ENCODE assay signal across 11 cellular contexts in genomic region chr7:127653396-127653795, GRCh38. TPM values are rescaled to one million over a fixed set of nuclear protein-coding genes. Genes with fewer than 3 reads are reported as not detected.
DNase-seq lines count a peak whose midpoint lies in the region; ATAC-seq, FAIRE-seq and TF ChIP-seq lines count a peak whose summit lies in the region.
"Had no signal": no experiment of that assay in that cellular context is flagged by ENCODE, and none has a peak within 500 bp of the region (broad histone marks: within the 10 kb centered on the region; RNA-seq: fewer than 3 reads in every experiment).

No MANE protein-coding gene starts in this region.

- H3K9ac ChIP-seq in BLaER1 treated with 17β-estradiol and CSF1 and Interleukin-3, amounts not matched to agents 10 nM and 100 nM = peak overlapping the region; percentile 87 to 93 (median 90); a peak in 16 of 22 replicates
- H3K9ac ChIP-seq in HUES6 (ENCODE audit: low read length) = peak overlapping the region; percentile 42

- no peaks in the 10 kb centered on the region for H3K9me3 ChIP-seq in BLaER1 treated with 17β-estradiol and CSF1 and Interleukin-3, amounts not matched to agents 10 nM and 100 nM (replicated peaks in 1 of 11)
- H3K9me3 ChIP-seq in HUES6 (ENCODE audit: control insufficient read depth, insufficient read depth, low read depth, low read length) (no peaks in the 10 kb centered on the region), breast epithelium (no peaks in the 10 kb centered on the region), mesodermal cell (ENCODE audit: control insufficient read depth, low read length) (no peaks in the 10 kb centered on the region)

- no peaks in the 10 kb centered on the region for H3K27me3 ChIP-seq in BLaER1 treated with 17β-estradiol and CSF1 and Interleukin-3, amounts not matched to agents 10 nM and 100 nM
- no peaks in the 10 kb centered on the region for H3K27me3 ChIP-seq in HUES6 (ENCODE audit: control insufficient read depth, insufficient read depth, low read length)
- H3K27me3 ChIP-seq in breast epithelium = no peaks in the 10 kb centered on the region

- peak overlapping the region; percentile 75 to 93 (median 88) for H3K4me2 ChIP-seq in BLaER1 treated with 17β-estradiol and CSF1 and Interleukin-3, amounts not matched to agents 10 nM and 100 nM

- intact Hi-C loops in breast epithelium (cut with DNase I; ENCODE audit: low total_unique reads) = no loop called here

- TF ChIP-seq CTCF in breast epithelium (IDR thresholded peaks at IDR 0.05) = no peak

- ATAC-seq in GM18909 (IDR thresholded peaks at IDR 0.05; ENCODE audit: poor library complexity, unreplicated experiment) = no peak

- peak overlapping the region in 2 of 11 experiments; percentile 88 to 89; a peak in 2 of 22 replicates for H3K27ac ChIP-seq in BLaER1 treated with 17β-estradiol and CSF1 and Interleukin-3, amounts not matched to agents 10 nM and 100 nM
- no peak overlapping the region for H3K27ac ChIP-seq in HUES6 (ENCODE audit: low read depth, low read length)
- H3K27ac ChIP-seq in breast epithelium = no peak overlapping the region
- no peak overlapping the region for H3K27ac ChIP-seq in mesodermal cell (ENCODE audit: low read depth, low read length, severe bottlenecking)

- no peak for FAIRE-seq in GM12892 (lab: Jason Lieb, UNC)

- DNase-seq in breast epithelium (ENCODE audit: low spot score in 2 of 2) (no peak), NCI-H2171 (lab: John Stamatoyannopoulos, UW) (no peak), NCI-H187 (lab: John Stamatoyannopoulos, UW) (no peak), GM12892 (ENCODE audit: insufficient read length) (no peak)
- DNase-seq: KBM-7 had no signal

- peak overlapping the region; percentile 76 to 95 (median 88) for H3K4me3 ChIP-seq in BLaER1 treated with 17β-estradiol and CSF1 and Interleukin-3, amounts not matched to agents 10 nM and 100 nM
- H3K4me3 ChIP-seq in HUES6 (ENCODE audit: low read depth, low read length) (peak overlapping the region; percentile 88), breast epithelium (peak overlapping the region in 2 of 3 donors; percentile 78 to 95), mesodermal cell (ENCODE audit: extremely low read depth, insufficient read depth, low read length, poor library complexity, severe bottlenecking) (peak overlapping the region; percentile 97)

- H3K4me1 ChIP-seq in BLaER1 treated with 17β-estradiol and CSF1 and Interleukin-3, amounts not matched to agents 10 nM and 100 nM = peaks cover 35 to 64% (median 45%) of the 10 kb centered on the region in 10 experiments
- H3K4me1 ChIP-seq in HUES6 (ENCODE audit: control insufficient read depth, insufficient read depth, low read length) = peaks cover 29% of the 10 kb centered on the region
- H3K4me1 ChIP-seq in breast epithelium = no peaks in the 10 kb centered on the region
- H3K4me1 ChIP-seq in mesodermal cell (ENCODE audit: control insufficient read depth, insufficient read depth, low read length, poor library complexity, severe bottlenecking) = peaks cover 19% of the 10 kb centered on the region

- TF ChIP-seq POLR2A in breast epithelium (IDR thresholded peaks at IDR 0.05) = no peak
- no peak for TF ChIP-seq POLR2A in GM12892 (IDR thresholded peaks at IDR 0.05; ENCODE audit: low read depth, low read length)

- peaks cover 8 to 42% (median 32%) of the 10 kb centered on the region in 11 experiments; a peak in 20 of 22 replicates for H3K36me3 ChIP-seq in BLaER1 treated with 17β-estradiol and CSF1 and Interleukin-3, amounts not matched to agents 10 nM and 100 nM
- H3K36me3 ChIP-seq in HUES6 (ENCODE audit: control insufficient read depth, insufficient read depth, low read length) (peaks cover 16% of the 10 kb centered on the region; the same call in 1 of the 2 replicates), breast epithelium (no peaks in the 10 kb centered on the region), mesodermal cell (ENCODE audit: control insufficient read depth, insufficient read depth, low read length) (peaks cover 38% of the 10 kb centered on the region)

- WGBS in mesodermal cell (ENCODE audit: insufficient coverage in 2 of 2), 2 experiments = 80 to 93% methylated on average over 1 to 3 of the region's 4 CpGs

- peaks cover 44 to 62% (median 52%) of the 10 kb centered on the region in 11 experiments; a peak in 21 of 22 replicates for H4K20me1 ChIP-seq in BLaER1 treated with 17β-estradiol and CSF1 and Interleukin-3, amounts not matched to agents 10 nM and 100 nM

RNA-seq across cellular contexts. Expression of gene SND1, which starts 1.4 kb away (rescaled TPM):
- total RNA-seq in breast epithelium = 100 to 1,000 TPM in 2 of 3 donors, 10 to 100 TPM in 1; 83.5 to 131 (median 120) TPM
- polyA plus RNA-seq in mesodermal cell (2013, experiment 1 of 2) = 197 TPM
- 182 TPM for polyA plus RNA-seq in mesodermal cell (2013, experiment 2 of 2)
- polyA plus RNA-seq in GM12892 (2012; ENCODE audit: missing spikeins) = 133 TPM

RNA-seq across cellular contexts. Expression of gene PAX4, which starts 35.5 kb away (rescaled TPM):
- total RNA-seq in breast epithelium = not detected
- not detected for polyA plus RNA-seq in mesodermal cell (2013, experiment 1 of 2)
- polyA plus RNA-seq in mesodermal cell (2013, experiment 2 of 2) = not detected
- polyA plus RNA-seq in GM12892 (2012; ENCODE audit: missing spikeins) = not detected
- total RNA-seq: lung, SK-MEL-5 had no signal
- polyA plus RNA-seq: lung had no signal

RNA-seq across cellular contexts. Expression of gene FSCN3, which starts 59.9 kb away (rescaled TPM):
- total RNA-seq in breast epithelium = 1 to 10 TPM in 1 of 3 donors, under 1 TPM in 1, not detected in 1; 0.64 to 1.8 TPM
- polyA plus RNA-seq in mesodermal cell (2013, experiment 1 of 2) = 1.3 TPM
- polyA plus RNA-seq in mesodermal cell (2013, experiment 2 of 2) = 2.0 TPM
- 0.47 TPM for polyA plus RNA-seq in GM12892 (2012; ENCODE audit: missing spikeins)
